8 cellular contexts compared by ENCODE assay signal in the genomic region with DNA sequence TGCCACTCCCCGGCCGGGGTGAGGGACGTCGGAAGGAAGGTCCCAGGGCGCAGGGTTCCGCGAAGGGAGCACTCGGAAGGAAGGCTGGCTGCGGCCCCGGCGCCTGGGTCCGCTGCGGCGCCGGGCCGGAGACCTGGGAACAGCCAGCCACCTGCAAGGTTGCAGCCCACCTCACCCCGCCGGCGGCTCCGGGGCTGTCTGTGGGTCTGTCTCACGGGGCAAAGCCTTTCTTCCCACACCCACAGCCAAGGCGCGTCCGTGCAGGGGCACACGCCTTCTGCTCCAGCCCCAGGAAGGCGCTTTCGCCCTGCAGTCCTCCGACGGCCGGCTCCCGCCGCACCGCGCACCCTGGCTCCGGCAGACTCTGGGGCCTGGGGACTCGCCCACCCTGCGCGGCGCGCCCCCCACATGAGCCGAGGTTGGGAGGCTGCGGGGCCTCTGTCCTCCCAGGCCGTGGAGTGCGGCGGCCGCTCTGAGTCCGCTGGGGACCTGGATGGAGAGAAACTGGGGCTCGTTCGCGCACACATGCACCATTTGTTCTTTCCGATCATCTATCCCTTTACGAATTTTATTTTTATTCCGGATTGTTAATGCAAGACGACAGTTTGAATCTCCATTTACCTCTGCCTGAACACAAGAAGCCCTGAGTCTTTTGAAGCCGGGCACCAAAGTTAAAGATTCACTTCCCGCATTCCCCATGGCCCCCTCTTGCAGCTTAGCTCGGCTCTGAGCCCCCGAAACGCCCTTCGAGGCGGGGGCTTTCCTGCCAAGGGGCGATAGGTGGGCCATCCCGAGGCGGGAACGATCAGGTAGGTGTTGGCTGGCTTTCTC. TPM values are rescaled to one million over a fixed set of nuclear protein-coding genes. Genes with fewer than 3 reads are reported as not detected.
DNase-seq lines count a peak whose midpoint lies in the region; ATAC-seq and TF ChIP-seq lines count a peak whose summit lies in the region.

No MANE protein-coding gene starts in this region.

- no peak overlapping the region for H3K27ac ChIP-seq in iPS DF 6.9 (ENCODE audit: low read length)

- TF ChIP-seq CTCF in GM20000 (IDR thresholded peaks at IDR 0.05; ENCODE audit: extremely low read depth, missing control alignments) (no peak), activated B cell treated with CpG ODN at 0.5 μM for 24 hours (IDR thresholded peaks at IDR 0.05) (no peak)

- H3K4me1 ChIP-seq in iPS DF 6.9 (ENCODE audit: control insufficient read depth, insufficient read depth, low read length), result peaks cover 9% of the 10 kb centered on the region

- peaks cover 48% of the 10 kb centered on the region for H3K27me3 ChIP-seq in iPS DF 6.9 (ENCODE audit: control insufficient read depth, insufficient read depth, low read length)

- H3K27me3 Mint-ChIP-seq in activated B cell treated with CpG ODN at 0.5 μM for 24 hours, result peaks cover 66% of the 10 kb centered on the region

- no CpG with 5 or more reads among the region's 65 CpGs for WGBS in iPS DF 6.9 (ENCODE audit: insufficient coverage, insufficient read length)

- DNase-seq in GM20000 (ENCODE audit: low spot score) (peak; percentile 66), activated B cell treated with CpG ODN at 0.5 μM for 24 hours (no peak), iPS DF 6.9 (ENCODE audit: low read depth, low spot score) (no peak), retina (peak; percentile 78), SIG-M5 (lab: John Stamatoyannopoulos, UW) (no peak), NCI-H1092 (lab: John Stamatoyannopoulos, UW) (no peak), superior temporal gyrus (ENCODE audit: extremely low spot score) (no peak)

- H3K4me3 Mint-ChIP-seq in activated B cell treated with CpG ODN at 0.5 μM for 24 hours, result peak overlapping the region; percentile 53

- ATAC-seq in activated B cell treated with CpG ODN at 0.5 μM for 24 hours (ENCODE audit: low read depth), result no peak
- no peak for ATAC-seq in HG03097 (IDR thresholded peaks at IDR 0.05; ENCODE audit: low FRiP score, unreplicated experiment)

- peak overlapping the region; percentile 23; the same call in 1 of the 2 replicates for H3K4me3 ChIP-seq in iPS DF 6.9 (ENCODE audit: low read length)

- H3K9me3 ChIP-seq in iPS DF 6.9 (ENCODE audit: control insufficient read depth, insufficient read depth, low read length), result no peaks in the 10 kb centered on the region

- no peak overlapping the region for H3K27ac Mint-ChIP-seq in activated B cell treated with CpG ODN at 0.5 μM for 24 hours

- no peaks in the 10 kb centered on the region; the same call in 1 of the 2 replicates for H3K36me3 ChIP-seq in iPS DF 6.9 (ENCODE audit: control insufficient read depth, insufficient read depth, low read length)

- peaks cover 2% of the 10 kb centered on the region for H3K36me3 Mint-ChIP-seq in activated B cell treated with CpG ODN at 0.5 μM for 24 hours (ENCODE audit: low read depth)

- intact Hi-C loops in activated B cell treated with CpG ODN at 0.5 μM for 24 hours (cut with micrococcal nuclease), result loop anchor here (1.0 to 5.0 kb wide), 7 partner anchors 81 to 1030 kb away; no protein-coding TSS in a partner anchor

- CTCF ChIA-PET in activated B cell treated with CpG ODN at 0.5 μM for 24 hours (lab: Charles Lee), result interaction anchor here (0.6 to 4.2 kb wide), 11 partner anchors 9 to 1029 kb away, joined by 3 to 43 read pairs (median 4); no protein-coding TSS in a partner anchor

- H3K4me1 Mint-ChIP-seq in activated B cell treated with CpG ODN at 0.5 μM for 24 hours, result peaks cover 34% of the 10 kb centered on the region

- no peaks in the 10 kb centered on the region for H3K9me3 Mint-ChIP-seq in activated B cell treated with CpG ODN at 0.5 μM for 24 hours

- POLR2A ChIA-PET in activated B cell treated with CpG ODN at 0.5 μM for 24 hours (lab: Charles Lee), result interaction anchor here (1.0 to 1.2 kb wide), 2 partner anchors 499 kb away, joined by 4 read pairs; no protein-coding TSS in a partner anchor

RNA-seq across cellular contexts. Expression of a gene that starts 4.5 kb away (rescaled TPM):
- 1.00 and 1.1 TPM in 2 replicates for total RNA-seq in activated B cell treated with CpG ODN at 0.5 μM for 24 hours

Comparison
In these comparisons a context has a peak if more than half of its experiments do, and no peak if none do; other contexts are left out.
1. DNase-seq: peak in GM20000 (single experiment) and retina (single experiment); none in activated B cell treated with CpG ODN at 0.5 μM for 24 hours (single experiment), iPS DF 6.9 (single experiment), SIG-M5 (single experiment), NCI-H1092 (single experiment) and superior temporal gyrus (single experiment).